29 cellular contexts compared by ENCODE assay signal in the genomic region with DNA sequence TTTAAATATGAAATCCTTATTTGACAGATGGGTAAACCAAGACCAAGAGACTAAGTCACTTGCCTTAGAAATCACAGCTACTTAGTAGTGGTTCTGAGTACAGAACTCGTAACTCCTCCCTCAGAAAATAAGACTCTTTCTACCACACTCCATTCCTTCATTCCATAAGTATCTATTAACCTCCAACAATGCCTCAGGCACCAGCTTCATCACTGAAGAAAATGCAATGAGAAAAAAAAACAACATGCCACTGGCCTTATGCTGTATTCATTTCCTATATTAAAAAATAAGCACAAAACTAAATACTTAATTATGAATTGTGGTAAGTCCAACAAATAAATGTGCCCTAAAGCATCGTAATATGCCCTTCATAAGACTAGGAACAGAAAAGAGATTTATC. TPM values are rescaled to one million over a fixed set of nuclear protein-coding genes. Genes with fewer than 3 reads are reported as not detected.
"Had no signal": no experiment of that assay in that cellular context is flagged by ENCODE, and none has a peak within 500 bp of the region (broad histone marks: within the 10 kb centered on the region; RNA-seq: fewer than 3 reads in every experiment).

No MANE protein-coding gene starts in this region.

- H3K4me3 ChIP-seq: coronary artery, dorsolateral prefrontal cortex, gastroesophageal sphincter had no signal

- H3K36me3 ChIP-seq: brain microvascular endothelial cell, gastroesophageal sphincter, heart right ventricle had no signal

- H3K27me3 ChIP-seq: brain microvascular endothelial cell, dorsolateral prefrontal cortex, gastroesophageal sphincter, heart right ventricle had no signal

- H3K4me1 ChIP-seq: gastroesophageal sphincter, heart right ventricle had no signal

- H3K27ac ChIP-seq: brain microvascular endothelial cell, coronary artery, dorsolateral prefrontal cortex, gastroesophageal sphincter had no signal

- ATAC-seq: activated CD4-positive, alpha-beta T cell treated with anti-CD3 and anti-CD28 coated beads for 36 hours; activated naive CD4-positive, alpha-beta T cell treated with anti-CD3 and anti-CD28 coated beads, Interleukin-2, amount 50 U/mL, for 72 hours; activated T-cell treated with anti-CD3 and anti-CD28 coated beads, Interleukin-2, amount 50 U/mL, for 72 hours; esophagus mucosa; gastroesophageal sphincter; heart right ventricle; T-helper 17 cell had no signal

- DNase-seq: activated CD4-positive, alpha-beta memory T cell treated with anti-CD3 and anti-CD28 coated beads, Interleukin-2, amount 10 ng/mL, durations not matched to agents 7 days and 5 days; activated CD4-positive, alpha-beta T cell treated with anti-CD3 and anti-CD28 coated beads for 36 hours; activated CD4-positive, alpha-beta T cell treated with anti-CD3 and anti-CD28 coated beads, Interleukin-2, amount 10 ng/mL, durations not matched to agents 7 days and 5 days; activated CD4-positive, alpha-beta T cell treated with anti-CD3 and anti-CD28 coated beads, Interleukin-2, amount 50 U/mL, for 4 hours; activated CD4-positive, CD25-positive, alpha-beta regulatory T cell; activated CD4-positive, CD25-positive, alpha-beta regulatory T cell treated with anti-CD3 and anti-CD28 coated beads, Interleukin-2, amount 50 U/mL, for 72 hours; activated CD8-positive, alpha-beta memory T cell treated with anti-CD3 and anti-CD28 coated beads, Interleukin-2, amount 50 U/mL, for 48 hours; activated gamma-delta T cell; activated naive CD4-positive, alpha-beta T cell; activated naive CD4-positive, alpha-beta T cell treated with anti-CD3 and anti-CD28 coated beads, Interleukin-2, amount 10 ng/mL, durations not matched to agents 7 days and 5 days; activated naive CD8-positive, alpha-beta T cell treated with anti-CD3 and anti-CD28 coated beads, Interleukin-2, amount 10 ng/mL, durations not matched to agents 7 days and 5 days; activated T-cell treated with anti-CD3 and anti-CD28 coated beads for 4 hours; activated T-cell treated with anti-CD3 and anti-CD28 coated beads, Interleukin-2, amount 50 U/mL, for 24 hours; activated T-cell treated with anti-CD3 and anti-CD28 coated beads, Interleukin-2, amount 50 U/mL, for 72 hours; amniotic stem cell; anterior cingulate cortex; brain microvascular endothelial cell; dorsolateral prefrontal cortex; effector memory CD4-positive, alpha-beta T cell; endodermal cell; heart right ventricle; T-helper 1 cell; T-helper 17 cell; T1000 had no signal

- H3K9me3 ChIP-seq: gastroesophageal sphincter, heart right ventricle had no signal

RNA-seq across cellular contexts. Expression of a gene that starts 13.5 kb away (rescaled TPM):
- total RNA-seq: activated CD4-positive, alpha-beta memory T cell treated with anti-CD3 and anti-CD28 coated beads, Interleukin-2, amount 10 ng/mL, durations not matched to agents 7 days and 5 days; activated CD4-positive, alpha-beta T cell treated with anti-CD3 and anti-CD28 coated beads for 36 hours; activated CD4-positive, alpha-beta T cell treated with anti-CD3 and anti-CD28 coated beads, Interleukin-2, amount 10 ng/mL, durations not matched to agents 7 days and 5 days; activated naive CD8-positive, alpha-beta T cell treated with anti-CD3 and anti-CD28 coated beads, Interleukin-2, amount 10 ng/mL, durations not matched to agents 7 days and 5 days; activated T-cell treated with anti-CD3 and anti-CD28 coated beads, Interleukin-2, amount 50 U/mL, for 72 hours; bronchial epithelial cell; T-helper 17 cell had no signal
